20 cellular contexts compared by ENCODE assay signal in genomic region chr3:176174060-176174459, GRCh38.
DNase-seq lines count a peak whose midpoint lies in the region; ATAC-seq, FAIRE-seq and TF ChIP-seq lines count a peak whose summit lies in the region.
"Had no signal": no experiment of that assay in that cellular context is flagged by ENCODE, and none has a peak within 500 bp of the region (broad histone marks: within the 10 kb centered on the region; RNA-seq: fewer than 3 reads in every experiment).

No MANE protein-coding gene starts in this region.

- DNase-seq in RWPE1 (ENCODE audit: low spot score) (peak; percentile 21), foreskin keratinocyte (peak; percentile 3 to 11)
- DNase-seq in stimulated activated CD4-positive, alpha-beta T cell treated with anti-CD3 and anti-CD28 coated beads, Interleukin-2, amount 100 ng/mL, for 24 hours = no peak
- DNase-seq: CD4-positive, CD25-positive, alpha-beta regulatory T cell; CD8-positive, alpha-beta T cell; DMS 273 treated with DMSO at 0.1 percent for 48 hours; DMS79; EL; GDM1; H9 had no signal

- H3K27me3 ChIP-seq in foreskin keratinocyte = no peaks in the 10 kb centered on the region
- H3K27me3 ChIP-seq: BLaER1 had no signal

- POLR2A ChIA-PET in RWPE1 (lab: Yijun Ruan, JAX; ENCODE audit: low non-redundant PET) = no interaction called here

- no peaks in the 10 kb centered on the region for H3K4me1 ChIP-seq in foreskin keratinocyte
- H3K4me1 ChIP-seq: BLaER1 had no signal

- TF ChIP-seq CTCF in RWPE1 (conservative IDR thresholded peaks at IDR 0.05; ENCODE audit: low read depth) = no peak
- no peak for TF ChIP-seq CTCF in foreskin keratinocyte (conservative IDR thresholded peaks at IDR 0.05)

- CTCF ChIA-PET in RWPE1 (lab: Yijun Ruan, JAX) = no interaction called here

- H3K27ac ChIP-seq in RWPE1 = no peak overlapping the region
- H3K27ac ChIP-seq in foreskin keratinocyte = no peak overlapping the region
- H3K27ac ChIP-seq: BLaER1, C4-2B had no signal

- FAIRE-seq in colon (lab: Jason Lieb, UNC) = peak; percentile 38
- FAIRE-seq: D721Med, GM12878, GM19239 had no signal

- ATAC-seq in foreskin keratinocyte (peak; percentile 57), HG03469 (IDR thresholded peaks at IDR 0.05; ENCODE audit: unreplicated experiment) (no peak), HG02678 (IDR thresholded peaks at IDR 0.05; ENCODE audit: unreplicated experiment) (no peak)
- ATAC-seq: CD8-positive, alpha-beta T cell; GM12878; GM23338; HCT116 had no signal

Comparison
In these comparisons a context has a peak if more than half of its experiments do, and no peak if none do; other contexts are left out.
1. DNase-seq: peak in RWPE1 (single experiment) and foreskin keratinocyte (2 of 2); none in stimulated activated CD4-positive, alpha-beta T cell treated with anti-CD3 and anti-CD28 coated beads, Interleukin-2, amount 100 ng/mL, for 24 hours (0 of 2).